Comparison of ENCODE assay signal across 1 cellular context in the genomic region with DNA sequence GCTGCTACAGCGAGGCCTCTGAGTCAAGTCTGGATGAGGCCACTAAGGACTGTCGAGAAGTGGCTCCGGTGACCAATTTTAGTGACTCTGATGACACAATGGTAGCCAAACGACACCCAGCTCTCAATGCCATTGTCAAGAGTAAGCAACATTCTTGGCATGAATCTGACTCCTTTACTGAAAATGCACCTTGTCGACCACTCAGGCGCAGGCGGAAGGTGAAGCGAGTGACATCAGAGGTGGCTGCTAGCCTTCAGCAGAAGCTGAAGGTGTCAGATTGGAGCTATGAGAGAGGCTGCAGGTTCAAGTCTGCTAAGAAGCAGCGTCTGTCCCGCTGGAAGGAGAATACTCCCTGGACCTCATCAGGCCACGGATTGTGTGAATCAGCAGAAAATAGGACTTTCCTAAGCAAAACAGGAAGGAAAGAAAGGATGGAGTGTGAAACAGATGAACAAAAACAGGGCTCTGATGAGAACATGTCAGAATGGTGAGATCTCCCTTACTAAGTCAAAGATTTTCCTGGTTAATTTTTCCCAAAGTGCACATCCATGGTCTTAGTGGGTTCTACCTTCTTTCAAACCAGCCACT.
TF ChIP-seq lines count a peak whose summit lies in the region.

No MANE protein-coding gene starts in this region.

TF ChIP-seq in IMR-90, 13 proteins besides CTCF, POLR2A, EP300 and RAD21:
- no peak for TF ChIP-seq RFX5 (IDR thresholded peaks at IDR 0.05; ENCODE audit: low read depth, low read length)
- TF ChIP-seq, protein P1, sequence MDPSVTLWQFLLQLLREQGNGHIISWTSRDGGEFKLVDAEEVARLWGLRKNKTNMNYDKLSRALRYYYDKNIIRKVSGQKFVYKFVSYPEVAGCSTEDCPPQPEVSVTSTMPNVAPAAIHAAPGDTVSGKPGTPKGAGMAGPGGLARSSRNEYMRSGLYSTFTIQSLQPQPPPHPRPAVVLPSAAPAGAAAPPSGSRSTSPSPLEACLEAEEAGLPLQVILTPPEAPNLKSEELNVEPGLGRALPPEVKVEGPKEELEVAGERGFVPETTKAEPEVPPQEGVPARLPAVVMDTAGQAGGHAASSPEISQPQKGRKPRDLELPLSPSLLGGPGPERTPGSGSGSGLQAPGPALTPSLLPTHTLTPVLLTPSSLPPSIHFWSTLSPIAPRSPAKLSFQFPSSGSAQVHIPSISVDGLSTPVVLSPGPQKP (IDR thresholded peaks at IDR 0.05; ENCODE audit: borderline replicate concordance, low read depth, low read length): no peak
- no peak for TF ChIP-seq RCOR1 (IDR thresholded peaks at IDR 0.05; ENCODE audit: insufficient replicate concordance, low read length)
- TF ChIP-seq CHD1 (IDR thresholded peaks at IDR 0.05; ENCODE audit: low read depth, low read length): no peak
- TF ChIP-seq BHLHE40 (IDR thresholded peaks at IDR 0.05; ENCODE audit: low read depth, low read length): no peak
- TF ChIP-seq SMC3 (IDR thresholded peaks at IDR 0.05; ENCODE audit: low read depth, low read length): no peak
- TF ChIP-seq MXI1 (IDR thresholded peaks at IDR 0.05; ENCODE audit: borderline replicate concordance, low read depth, low read length): no peak
- no peak for TF ChIP-seq FOS (IDR thresholded peaks at IDR 0.05; ENCODE audit: low read depth, low read length)
- TF ChIP-seq, protein P2, sequence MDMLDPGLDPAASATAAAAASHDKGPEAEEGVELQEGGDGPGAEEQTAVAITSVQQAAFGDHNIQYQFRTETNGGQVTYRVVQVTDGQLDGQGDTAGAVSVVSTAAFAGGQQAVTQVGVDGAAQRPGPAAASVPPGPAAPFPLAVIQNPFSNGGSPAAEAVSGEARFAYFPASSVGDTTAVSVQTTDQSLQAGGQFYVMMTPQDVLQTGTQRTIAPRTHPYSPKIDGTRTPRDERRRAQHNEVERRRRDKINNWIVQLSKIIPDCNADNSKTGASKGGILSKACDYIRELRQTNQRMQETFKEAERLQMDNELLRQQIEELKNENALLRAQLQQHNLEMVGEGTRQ (IDR thresholded peaks at IDR 0.05; ENCODE audit: low read depth, low read length): no peak
- no peak for TF ChIP-seq NFE2L2 (IDR thresholded peaks at IDR 0.05; ENCODE audit: low read depth, low read length)
- TF ChIP-seq MAZ (IDR thresholded peaks at IDR 0.05; ENCODE audit: borderline replicate concordance, low read depth, low read length): no peak
- TF ChIP-seq MAFK (IDR thresholded peaks at IDR 0.05; ENCODE audit: low read depth, low read length): no peak
- no peak for TF ChIP-seq CEBPB (IDR thresholded peaks at IDR 0.05; ENCODE audit: low read depth, low read length)
